Comparison of ENCODE assay signal across 11 cellular contexts in the genomic region with DNA sequence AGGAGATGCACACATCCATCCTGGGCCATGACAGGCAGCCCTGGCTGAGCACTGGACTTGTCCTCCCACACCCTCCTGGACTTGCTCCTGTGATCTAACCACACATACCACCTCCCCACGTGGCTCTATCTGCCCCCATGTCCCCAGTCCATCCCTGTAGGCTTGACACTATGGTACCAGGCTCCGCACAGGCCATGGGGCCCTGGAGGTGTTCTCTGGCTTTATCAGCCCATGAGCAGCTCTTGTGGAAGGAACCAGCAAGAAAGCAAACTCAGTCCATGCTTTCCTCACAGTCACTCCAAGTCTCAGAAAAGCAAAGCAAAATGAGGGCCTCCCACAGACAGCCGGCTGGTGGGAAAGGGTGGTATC.
DNase-seq lines count a peak whose midpoint lies in the region; ATAC-seq, FAIRE-seq and TF ChIP-seq lines count a peak whose summit lies in the region.
"Had no signal": no experiment of that assay in that cellular context is flagged by ENCODE, and none has a peak within 500 bp of the region (broad histone marks: within the 10 kb centered on the region; RNA-seq: fewer than 3 reads in every experiment).

No MANE protein-coding gene starts in this region.

- peaks cover 60% of the 10 kb centered on the region for H3K4me1 Mint-ChIP-seq in activated T-helper 17 cell treated with anti-CD3 and anti-CD28 coated beads, Interleukin-2, amount 50 U/mL, for 72 hours

- H3K27me3 ChIP-seq in layer of hippocampus (ENCODE audit: control insufficient read depth, insufficient read depth, low read length) = no peaks in the 10 kb centered on the region
- H3K27me3 ChIP-seq in stomach smooth muscle (ENCODE audit: control insufficient read depth in 1 of 2, insufficient read depth in 2 of 2, low read length in 2 of 2) = no peaks in the 10 kb centered on the region

- no peaks in the 10 kb centered on the region for H3K27me3 Mint-ChIP-seq in activated T-helper 17 cell treated with anti-CD3 and anti-CD28 coated beads, Interleukin-2, amount 50 U/mL, for 72 hours

- H3K36me3 ChIP-seq in stomach smooth muscle (ENCODE audit: control insufficient read depth in 2 of 2, insufficient read depth in 2 of 2, low read length in 2 of 2) = peaks cover 78 to 79% of the 10 kb centered on the region in 2 donors

- H3K27ac ChIP-seq in layer of hippocampus (ENCODE audit: low read depth, low read length) = peak overlapping the region; percentile 16
- H3K27ac ChIP-seq in stomach smooth muscle (ENCODE audit: low read length) = peak overlapping the region; percentile 81

- H3K9me3 Mint-ChIP-seq in activated T-helper 17 cell treated with anti-CD3 and anti-CD28 coated beads, Interleukin-2, amount 50 U/mL, for 72 hours = no peaks in the 10 kb centered on the region

- H3K27ac Mint-ChIP-seq in activated T-helper 17 cell treated with anti-CD3 and anti-CD28 coated beads, Interleukin-2, amount 50 U/mL, for 72 hours = peak overlapping the region; percentile 92

- H3K4me3 Mint-ChIP-seq in activated T-helper 17 cell treated with anti-CD3 and anti-CD28 coated beads, Interleukin-2, amount 50 U/mL, for 72 hours = peak overlapping the region; percentile 13

- peak overlapping the region; percentile 21 to 26 for H3K9ac ChIP-seq in stomach smooth muscle (ENCODE audit: low read length in 2 of 2)

- H3K4me3 ChIP-seq in stomach smooth muscle (ENCODE audit: low read length in 2 of 2) = peak overlapping the region; percentile 39 to 63

- 0 out of 2 replicates have a peak, but pooled peaks have one; percentile 37 for TF ChIP-seq POLR2A in GM12892 (IDR thresholded peaks at IDR 0.05; ENCODE audit: low read depth, low read length)

- no peak for ATAC-seq in activated T-helper 17 cell treated with anti-CD3 and anti-CD28 coated beads, Interleukin-2, amount 50 U/mL, for 72 hours (replicated peaks)
- no peak for ATAC-seq in GM21717 (IDR thresholded peaks at IDR 0.05; ENCODE audit: unreplicated experiment)

- no peak for FAIRE-seq in GM12892 (lab: Jason Lieb, UNC)

- DNase-seq in GM12892 (ENCODE audit: insufficient read length) = no peak
- DNase-seq in cortex of kidney (lab: John Stamatoyannopoulos, UW) = no peak
- no peak for DNase-seq in iPS-NIHi11 (ENCODE audit: low spot score)
- DNase-seq: H7, islet precursor cell, NCI-H1048, NCI-H524 treated with DMSO at 0.1 percent for 48 hours had no signal

- no peaks in the 10 kb centered on the region for H3K9me3 ChIP-seq in stomach smooth muscle (ENCODE audit: control insufficient read depth in 2 of 2, low read length in 2 of 2)

- H3K36me3 Mint-ChIP-seq in activated T-helper 17 cell treated with anti-CD3 and anti-CD28 coated beads, Interleukin-2, amount 50 U/mL, for 72 hours (ENCODE audit: low read depth) = peaks cover 98% of the 10 kb centered on the region

- H3K4me1 ChIP-seq in stomach smooth muscle (ENCODE audit: control insufficient read depth, insufficient read depth, low read length) = peaks cover 96% of the 10 kb centered on the region
